ENCODE assay signal across 11 cellular contexts in the genomic region with DNA sequence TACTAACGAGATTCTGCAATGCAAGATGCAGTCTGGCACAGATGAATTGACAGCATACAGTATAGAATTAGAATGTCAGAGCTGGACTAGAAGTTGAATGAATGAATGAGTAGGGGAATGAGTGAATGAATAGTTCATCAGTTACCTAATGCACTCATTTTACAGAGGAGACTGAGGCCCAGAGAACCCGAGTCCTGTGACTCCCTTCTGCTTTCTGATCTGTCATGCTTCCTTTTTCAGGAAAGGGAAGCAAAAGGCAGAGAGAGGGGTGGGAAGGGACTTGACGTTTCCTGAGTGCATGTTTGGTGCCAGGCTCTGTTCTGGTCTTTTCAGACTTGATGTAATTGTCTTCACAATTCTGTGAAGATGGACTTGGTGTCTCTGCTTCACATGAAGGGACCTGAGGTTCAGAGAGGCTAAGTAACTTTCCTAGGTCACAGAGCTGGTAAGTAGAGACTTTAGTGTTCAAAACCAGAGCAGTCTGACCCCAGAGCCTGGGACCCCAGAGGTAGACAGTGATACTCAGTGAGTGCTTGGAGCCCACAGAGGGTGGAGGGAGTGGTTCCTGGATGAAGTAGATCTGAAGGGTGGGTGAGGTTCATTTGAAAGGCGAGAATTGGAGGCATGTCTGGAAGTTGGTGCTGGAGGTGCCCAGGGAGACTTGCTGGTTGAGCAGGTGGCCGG. TPM values are rescaled to one million over a fixed set of nuclear protein-coding genes. Genes with fewer than 3 reads are reported as not detected.
DNase-seq lines count a peak whose midpoint lies in the region; ATAC-seq and TF ChIP-seq lines count a peak whose summit lies in the region.
"Had no signal": no experiment of that assay in that cellular context is flagged by ENCODE, and none has a peak within 500 bp of the region (broad histone marks: within the 10 kb centered on the region; RNA-seq: fewer than 3 reads in every experiment).

No MANE protein-coding gene starts in this region.

- H3K27ac ChIP-seq in right atrium auricular region (peak overlapping the region in 1 of 2 donors; percentile 32), PC-3 (ENCODE audit: low read length) (no peak overlapping the region), hepatocyte (peak overlapping the region; percentile 4), testis (no peak overlapping the region)
- H3K27ac ChIP-seq: SK-N-MC, thyroid gland had no signal

- H3K36me3 ChIP-seq in right atrium auricular region (no peaks in the 10 kb centered on the region), PC-3 (ENCODE audit: low read depth, low read length) (no peaks in the 10 kb centered on the region), hepatocyte (replicated peaks; ENCODE audit: insufficient read depth, low read depth) (no peaks in the 10 kb centered on the region), testis (ENCODE audit: low read depth, missing control alignments) (no peaks in the 10 kb centered on the region), HAP-1 (replicated peaks) (peaks cover 28% of the 10 kb centered on the region)
- H3K36me3 ChIP-seq: thyroid gland had no signal

- peak; percentile 18 for ATAC-seq in Right ventricle myocardium inferior
- ATAC-seq in PC-3: peak; percentile 14; the same call in 1 of the 2 replicates

- POLR2A ChIA-PET in PC-3 (lab: Charles Lee; ENCODE audit: unreplicated experiment): interaction anchor here (0.6 kb wide), 2 partner anchors 37 to 278 kb away, joined by 3 to 9 read pairs; no protein-coding TSS in a partner anchor

- H3K4me2 ChIP-seq in PC-3 (ENCODE audit: low read length) (no peak overlapping the region), hepatocyte (no peak overlapping the region)

- H2AFZ ChIP-seq in PC-3 (ENCODE audit: low read length) (no peak overlapping the region), hepatocyte (no peak overlapping the region)

- H3K9me3 ChIP-seq in right atrium auricular region (no peaks in the 10 kb centered on the region), PC-3 (ENCODE audit: low read length) (no peaks in the 10 kb centered on the region), hepatocyte (ENCODE audit: low read depth) (no peaks in the 10 kb centered on the region), testis (no peaks in the 10 kb centered on the region), HAP-1 (no peaks in the 10 kb centered on the region)
- H3K9me3 ChIP-seq: thyroid gland had no signal

- intact Hi-C loops in Right ventricle myocardium inferior (cut with DNase I) (loop anchor here (1.0 kb wide), 2 partner anchors 40 to 135 kb away; no protein-coding TSS in a partner anchor), PC-3 (cut with micrococcal nuclease) (loop anchor here (1.0 kb wide), 3 partner anchors 40 to 135 kb away; no protein-coding TSS in a partner anchor), testis (cut with DNase I; ENCODE audit: low total_unique reads) (loop anchor here (5.0 kb wide), 1 partner anchor 132 kb away; no protein-coding TSS in a partner anchor)

- CTCF ChIA-PET in PC-3 (lab: Charles Lee): interaction anchor here (1.1 to 1.7 kb wide), 2 partner anchors 56 to 135 kb away, joined by 5 to 9 read pairs; no protein-coding TSS in a partner anchor

- H3K9ac ChIP-seq in PC-3 (ENCODE audit: low read length): no peak overlapping the region

- no peaks in the 10 kb centered on the region for H3K9me2 ChIP-seq in PC-3 (replicated peaks; ENCODE audit: low read length)
- no peaks in the 10 kb centered on the region for H3K9me2 ChIP-seq in hepatocyte (replicated peaks; ENCODE audit: insufficient read depth)

- H4K20me1 ChIP-seq in PC-3 (ENCODE audit: low read length): no peaks in the 10 kb centered on the region
- H4K20me1 ChIP-seq in hepatocyte (ENCODE audit: insufficient read depth, poor library complexity, severe bottlenecking): no peaks in the 10 kb centered on the region

- in situ Hi-C loops in HAP-1 (cut with MboI; ENCODE audit: low sequenced_read_pairs): loop anchor here (5.0 kb wide), 1 partner anchor 42 kb away; no protein-coding TSS in a partner anchor

- H3F3A ChIP-seq in PC-3 (ENCODE audit: low read length, unreplicated experiment): no peaks in the 10 kb centered on the region

- H3K27me3 ChIP-seq in right atrium auricular region: no peaks in the 10 kb centered on the region
- H3K27me3 ChIP-seq in PC-3 (ENCODE audit: low read length): no peaks in the 10 kb centered on the region
- no peaks in the 10 kb centered on the region for H3K27me3 ChIP-seq in hepatocyte
- no peaks in the 10 kb centered on the region for H3K27me3 ChIP-seq in testis
- H3K27me3 ChIP-seq in HAP-1 (ENCODE audit: low read depth): no peaks in the 10 kb centered on the region
- H3K27me3 ChIP-seq: thyroid gland had no signal

- no peak for TF ChIP-seq POLR2A in testis (IDR thresholded peaks at IDR 0.05)

- H3K4me3 ChIP-seq in right atrium auricular region (no peak overlapping the region), PC-3 (ENCODE audit: low read length) (no peak overlapping the region), hepatocyte (no peak overlapping the region), testis (no peak overlapping the region), HAP-1 (no peak overlapping the region)
- H3K4me3 ChIP-seq: SK-N-MC, thyroid gland had no signal

- H3K4me1 ChIP-seq in right atrium auricular region: peaks cover 0 to 6% of the 10 kb centered on the region in 2 donors
- H3K4me1 ChIP-seq in PC-3 (ENCODE audit: insufficient read depth, low read length): peaks cover 15% of the 10 kb centered on the region
- H3K4me1 ChIP-seq in hepatocyte (ENCODE audit: insufficient read depth): peaks cover 22% of the 10 kb centered on the region
- peaks cover 9% of the 10 kb centered on the region for H3K4me1 ChIP-seq in testis
- peaks cover 23% of the 10 kb centered on the region for H3K4me1 ChIP-seq in HAP-1

- TF ChIP-seq CTCF in right atrium auricular region (IDR thresholded peaks at IDR 0.05) (no peak), PC-3 (conservative IDR thresholded peaks at IDR 0.05; ENCODE audit: low read depth, low read length) (no peak), hepatocyte (IDR thresholded peaks at IDR 0.05; ENCODE audit: poor library complexity) (no peak), testis (IDR thresholded peaks at IDR 0.05) (no peak)

- no peaks in the 10 kb centered on the region for H3K79me2 ChIP-seq in PC-3 (ENCODE audit: low read length)
- H3K79me2 ChIP-seq in hepatocyte: peaks cover 92% of the 10 kb centered on the region

- WGBS in hepatocyte (ENCODE audit: low lambda C conversion rate, missing lambda C conversion rate): 38% methylated on average over 5 of the region's 5 CpGs
- WGBS in testis, 2 donors: 42% methylated on average over 5 of the region's 5 CpGs

- BruUV-seq in PC-3 (replicated peaks; lab: Mats Ljungman, UMichigan): no TSS peak

- DNase-seq in Right ventricle myocardium inferior (ENCODE audit: missing footprints): no peak
- DNase-seq in right atrium auricular region (ENCODE audit: low spot score): no peak
- no peak for DNase-seq in PC-3
- DNase-seq in hepatocyte (ENCODE audit: low spot score): no peak
- peak; percentile 26 for DNase-seq in testis
- DNase-seq in activated CD8-positive, alpha-beta memory T cell treated with anti-CD3 and anti-CD28 coated beads for 24 hours: no peak
- no peak for DNase-seq in HAP-1 (ENCODE audit: low spot score in 2 of 2)
- no peak for DNase-seq in LoVo (ENCODE audit: low spot score)

RNA-seq across cellular contexts. Expression of gene MEX3A, which starts 8.0 kb away (rescaled TPM):
- total RNA-seq in Right ventricle myocardium inferior (0.24 TPM), right atrium auricular region (under 1 TPM; 0.15 to 0.47 TPM), PC-3 (2014; rRNA removed) (12.9 and 14.7 TPM in 2 replicates), hepatocyte (11.0 and 12.0 TPM in 2 replicates), testis (1 to 10 TPM; 2.4 to 3.0 TPM)
- polyA plus RNA-seq in hepatocyte (9.3 and 10.8 TPM in 2 replicates), testis (ENCODE audit: insufficient read depth, low read depth, low replicate concordance) (0.87 TPM)

RNA-seq across cellular contexts. Expression of gene LMNA, which starts 24.2 kb away (rescaled TPM):
- total RNA-seq in Right ventricle myocardium inferior: 288 TPM
- 100 to 1,000 TPM; 258 to 273 TPM for total RNA-seq in right atrium auricular region
- 864 and 1,095 TPM in 2 replicates for total RNA-seq in PC-3 (2014; rRNA removed)
- 161 and 208 TPM in 2 replicates for total RNA-seq in hepatocyte
- polyA plus RNA-seq in hepatocyte: 345 and 402 TPM in 2 replicates
- total RNA-seq in testis: 100 to 1,000 TPM; 162 to 219 TPM
- polyA plus RNA-seq in testis (ENCODE audit: insufficient read depth, low read depth, low replicate concordance): 189 TPM

RNA-seq across cellular contexts. Expression of gene RAB25, which starts 29.3 kb away (rescaled TPM):
- total RNA-seq in Right ventricle myocardium inferior: not detected
- total RNA-seq in right atrium auricular region: under 1 TPM in 1 of 2 donors, not detected in 1; 0.98 TPM
- total RNA-seq in PC-3 (2014; rRNA removed): 18.1 and 18.5 TPM in 2 replicates
- 71.1 and 77.9 TPM in 2 replicates for total RNA-seq in hepatocyte
- polyA plus RNA-seq in hepatocyte: 91.6 and 106 TPM in 2 replicates
- 1 to 10 TPM; 1.2 to 2.0 TPM for total RNA-seq in testis
- polyA plus RNA-seq in testis (ENCODE audit: insufficient read depth, low read depth, low replicate concordance): 2.1 TPM
- total RNA-seq: activated CD4-positive, alpha-beta T cell treated with anti-CD3 and anti-CD28 coated beads, Interleukin-2, amount 10 ng/mL, durations not matched to agents 24 days and 14 days had no signal

RNA-seq across cellular contexts. Expression of gene LAMTOR2, which starts 35.7 kb away (rescaled TPM):
- total RNA-seq in Right ventricle myocardium inferior (63.8 TPM), right atrium auricular region (10 to 100 TPM; 46.1 to 50.7 TPM), PC-3 (2014; rRNA removed) (130 TPM in 2 replicates), hepatocyte (48.5 and 73.1 TPM in 2 replicates), testis (10 to 100 TPM; 47.6 to 50.4 TPM)
- polyA plus RNA-seq in hepatocyte (142 and 165 TPM in 2 replicates), testis (ENCODE audit: insufficient read depth, low read depth, low replicate concordance) (55.5 TPM)

RNA-seq across cellular contexts. Expression of gene UBQLN4, which starts 36.7 kb away (rescaled TPM):
- total RNA-seq in Right ventricle myocardium inferior (33.5 TPM), right atrium auricular region (10 to 100 TPM; 14.6 to 25.9 TPM), PC-3 (2014; rRNA removed) (45.4 and 62.9 TPM in 2 replicates), hepatocyte (35.3 and 37.8 TPM in 2 replicates), testis (10 to 100 TPM; 41.0 to 42.7 TPM)
- polyA plus RNA-seq in hepatocyte (29.5 and 35.5 TPM in 2 replicates), testis (ENCODE audit: insufficient read depth, low read depth, low replicate concordance) (34.4 TPM)
